ENCODE assay signal across 8 cellular contexts in the genomic region with DNA sequence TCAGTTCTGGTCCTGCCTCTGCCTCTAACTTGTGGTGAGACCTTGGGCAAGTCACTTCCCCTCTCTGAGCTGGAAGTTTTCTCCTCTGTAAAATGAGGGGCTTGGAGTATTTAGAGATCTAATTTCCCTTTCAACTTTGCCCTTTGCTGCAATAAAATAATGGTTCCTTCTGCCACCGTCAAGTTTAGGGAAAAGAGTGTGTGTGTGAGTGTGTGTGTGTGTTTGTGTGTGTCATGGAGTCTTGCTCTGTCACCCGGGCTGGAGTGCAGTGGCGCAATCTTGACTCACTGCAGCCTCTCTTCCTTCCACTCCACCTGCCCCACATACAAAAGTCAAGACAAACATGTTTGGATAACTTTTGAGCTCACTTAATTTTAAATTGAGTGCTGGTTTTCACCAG. TPM values are rescaled to one million over a fixed set of nuclear protein-coding genes. Genes with fewer than 3 reads are reported as not detected.
DNase-seq lines count a peak whose midpoint lies in the region; ATAC-seq and TF ChIP-seq lines count a peak whose summit lies in the region.

No MANE protein-coding gene starts in this region.

- H3K4me3 ChIP-seq in GM23338 (no peak overlapping the region), RWPE2 (ENCODE audit: severe bottlenecking) (no peak overlapping the region)

- 0 out of 2 replicates have a peak overlapping the region, but pooled peaks have one; percentile 3 for H3K27ac Mint-ChIP-seq in GM23338
- H3K27ac Mint-ChIP-seq in progenitor cell of endocrine pancreas: peak overlapping the region; percentile 60

- H3K4me1 Mint-ChIP-seq in GM23338 (peaks cover 73% of the 10 kb centered on the region), progenitor cell of endocrine pancreas (ENCODE audit: low read depth) (peaks cover 55% of the 10 kb centered on the region)

- no peaks in the 10 kb centered on the region for H3K9me3 Mint-ChIP-seq in GM23338
- no peaks in the 10 kb centered on the region for H3K9me3 Mint-ChIP-seq in progenitor cell of endocrine pancreas (ENCODE audit: low read depth)

- peaks cover 73% of the 10 kb centered on the region for H3K79me2 ChIP-seq in GM23338 (replicated peaks; ENCODE audit: insufficient read depth)

- peaks cover 14% of the 10 kb centered on the region for H3F3A ChIP-seq in GM23338 (replicated peaks; ENCODE audit: low read depth)

- peaks cover 4% of the 10 kb centered on the region; the same call in 1 of the 2 replicates for H4K20me1 ChIP-seq in GM23338 (replicated peaks; ENCODE audit: insufficient read depth)

- peaks cover 49% of the 10 kb centered on the region for H3K36me3 Mint-ChIP-seq in GM23338 (ENCODE audit: low read depth)
- no peaks in the 10 kb centered on the region for H3K36me3 Mint-ChIP-seq in progenitor cell of endocrine pancreas (ENCODE audit: insufficient read depth)

- peak overlapping the region; percentile 95 for H3K27ac ChIP-seq in GM23338 (ENCODE audit: low read depth)
- peak overlapping the region; percentile 98 for H3K27ac ChIP-seq in RWPE2 (ENCODE audit: poor library complexity, severe bottlenecking)

- H3K36me3 ChIP-seq in GM23338 (ENCODE audit: insufficient read depth): peaks cover 8% of the 10 kb centered on the region
- no peaks in the 10 kb centered on the region for H3K36me3 ChIP-seq in RWPE2 (ENCODE audit: low read depth)

- H3K4me2 ChIP-seq in GM23338: no peak overlapping the region

- no peak for TF ChIP-seq CTCF in GM23338 (conservative IDR thresholded peaks at IDR 0.05; ENCODE audit: low read depth in 2 of 2)
- TF ChIP-seq CTCF in RWPE2 (IDR thresholded peaks at IDR 0.05; ENCODE audit: poor library complexity, severe bottlenecking): no peak
- no peak for TF ChIP-seq CTCF in progenitor cell of endocrine pancreas (IDR thresholded peaks at IDR 0.05; ENCODE audit: unreplicated experiment)

- ATAC-seq in GM23338 (no peak), RWPE2 (ENCODE audit: low read depth) (no peak), GM21447 (IDR thresholded peaks at IDR 0.05; ENCODE audit: unreplicated experiment) (no peak), GM21786 (IDR thresholded peaks at IDR 0.05; ENCODE audit: unreplicated experiment) (no peak)

- H3K4me1 ChIP-seq in GM23338 (ENCODE audit: insufficient read depth) (peaks cover 66% of the 10 kb centered on the region), RWPE2 (ENCODE audit: insufficient read depth, poor library complexity, severe bottlenecking) (peaks cover 62% of the 10 kb centered on the region)

- DNase-seq in GM23338 (ENCODE audit: low spot score) (no peak), RWPE2 (ENCODE audit: low spot score) (no peak), glomerular visceral epithelial cell (ENCODE audit: extremely low spot score) (peak; percentile 62), progenitor cell of endocrine pancreas (ENCODE audit: low spot score, unreplicated experiment) (no peak), NCI-H2227 (lab: John Stamatoyannopoulos, UW; ENCODE audit: unreplicated experiment) (no peak), NCI-H2171 treated with DMSO at 0.1 percent for 48 hours (lab: John Stamatoyannopoulos, UW) (no peak)

- H3K27me3 Mint-ChIP-seq in GM23338 (ENCODE audit: insufficient read depth, low read depth, poor library complexity) (peaks cover 11% of the 10 kb centered on the region), progenitor cell of endocrine pancreas (no peaks in the 10 kb centered on the region)

- no peaks in the 10 kb centered on the region for H3K27me3 ChIP-seq in GM23338 (ENCODE audit: insufficient read depth)
- no peaks in the 10 kb centered on the region for H3K27me3 ChIP-seq in RWPE2 (ENCODE audit: insufficient read depth, poor library complexity, severe bottlenecking)

- H2AFZ ChIP-seq in GM23338: no peak overlapping the region

- no peaks in the 10 kb centered on the region for H3K9me3 ChIP-seq in RWPE2 (ENCODE audit: severe bottlenecking)

- no peaks in the 10 kb centered on the region for H3K9me2 ChIP-seq in GM23338 (ENCODE audit: insufficient read depth)

- no peak overlapping the region; the same call in 2 of the 3 replicates for H3K4me3 Mint-ChIP-seq in GM23338
- H3K4me3 Mint-ChIP-seq in progenitor cell of endocrine pancreas (ENCODE audit: low read depth): no peak overlapping the region

TF ChIP-seq in GM23338, 12 proteins besides CTCF, POLR2A, EP300 and RAD21 (continues in another document):
- TF ChIP-seq STAT1 (IDR thresholded peaks at IDR 0.05; ENCODE audit: unreplicated experiment): no peak
- TF ChIP-seq, protein P1, sequence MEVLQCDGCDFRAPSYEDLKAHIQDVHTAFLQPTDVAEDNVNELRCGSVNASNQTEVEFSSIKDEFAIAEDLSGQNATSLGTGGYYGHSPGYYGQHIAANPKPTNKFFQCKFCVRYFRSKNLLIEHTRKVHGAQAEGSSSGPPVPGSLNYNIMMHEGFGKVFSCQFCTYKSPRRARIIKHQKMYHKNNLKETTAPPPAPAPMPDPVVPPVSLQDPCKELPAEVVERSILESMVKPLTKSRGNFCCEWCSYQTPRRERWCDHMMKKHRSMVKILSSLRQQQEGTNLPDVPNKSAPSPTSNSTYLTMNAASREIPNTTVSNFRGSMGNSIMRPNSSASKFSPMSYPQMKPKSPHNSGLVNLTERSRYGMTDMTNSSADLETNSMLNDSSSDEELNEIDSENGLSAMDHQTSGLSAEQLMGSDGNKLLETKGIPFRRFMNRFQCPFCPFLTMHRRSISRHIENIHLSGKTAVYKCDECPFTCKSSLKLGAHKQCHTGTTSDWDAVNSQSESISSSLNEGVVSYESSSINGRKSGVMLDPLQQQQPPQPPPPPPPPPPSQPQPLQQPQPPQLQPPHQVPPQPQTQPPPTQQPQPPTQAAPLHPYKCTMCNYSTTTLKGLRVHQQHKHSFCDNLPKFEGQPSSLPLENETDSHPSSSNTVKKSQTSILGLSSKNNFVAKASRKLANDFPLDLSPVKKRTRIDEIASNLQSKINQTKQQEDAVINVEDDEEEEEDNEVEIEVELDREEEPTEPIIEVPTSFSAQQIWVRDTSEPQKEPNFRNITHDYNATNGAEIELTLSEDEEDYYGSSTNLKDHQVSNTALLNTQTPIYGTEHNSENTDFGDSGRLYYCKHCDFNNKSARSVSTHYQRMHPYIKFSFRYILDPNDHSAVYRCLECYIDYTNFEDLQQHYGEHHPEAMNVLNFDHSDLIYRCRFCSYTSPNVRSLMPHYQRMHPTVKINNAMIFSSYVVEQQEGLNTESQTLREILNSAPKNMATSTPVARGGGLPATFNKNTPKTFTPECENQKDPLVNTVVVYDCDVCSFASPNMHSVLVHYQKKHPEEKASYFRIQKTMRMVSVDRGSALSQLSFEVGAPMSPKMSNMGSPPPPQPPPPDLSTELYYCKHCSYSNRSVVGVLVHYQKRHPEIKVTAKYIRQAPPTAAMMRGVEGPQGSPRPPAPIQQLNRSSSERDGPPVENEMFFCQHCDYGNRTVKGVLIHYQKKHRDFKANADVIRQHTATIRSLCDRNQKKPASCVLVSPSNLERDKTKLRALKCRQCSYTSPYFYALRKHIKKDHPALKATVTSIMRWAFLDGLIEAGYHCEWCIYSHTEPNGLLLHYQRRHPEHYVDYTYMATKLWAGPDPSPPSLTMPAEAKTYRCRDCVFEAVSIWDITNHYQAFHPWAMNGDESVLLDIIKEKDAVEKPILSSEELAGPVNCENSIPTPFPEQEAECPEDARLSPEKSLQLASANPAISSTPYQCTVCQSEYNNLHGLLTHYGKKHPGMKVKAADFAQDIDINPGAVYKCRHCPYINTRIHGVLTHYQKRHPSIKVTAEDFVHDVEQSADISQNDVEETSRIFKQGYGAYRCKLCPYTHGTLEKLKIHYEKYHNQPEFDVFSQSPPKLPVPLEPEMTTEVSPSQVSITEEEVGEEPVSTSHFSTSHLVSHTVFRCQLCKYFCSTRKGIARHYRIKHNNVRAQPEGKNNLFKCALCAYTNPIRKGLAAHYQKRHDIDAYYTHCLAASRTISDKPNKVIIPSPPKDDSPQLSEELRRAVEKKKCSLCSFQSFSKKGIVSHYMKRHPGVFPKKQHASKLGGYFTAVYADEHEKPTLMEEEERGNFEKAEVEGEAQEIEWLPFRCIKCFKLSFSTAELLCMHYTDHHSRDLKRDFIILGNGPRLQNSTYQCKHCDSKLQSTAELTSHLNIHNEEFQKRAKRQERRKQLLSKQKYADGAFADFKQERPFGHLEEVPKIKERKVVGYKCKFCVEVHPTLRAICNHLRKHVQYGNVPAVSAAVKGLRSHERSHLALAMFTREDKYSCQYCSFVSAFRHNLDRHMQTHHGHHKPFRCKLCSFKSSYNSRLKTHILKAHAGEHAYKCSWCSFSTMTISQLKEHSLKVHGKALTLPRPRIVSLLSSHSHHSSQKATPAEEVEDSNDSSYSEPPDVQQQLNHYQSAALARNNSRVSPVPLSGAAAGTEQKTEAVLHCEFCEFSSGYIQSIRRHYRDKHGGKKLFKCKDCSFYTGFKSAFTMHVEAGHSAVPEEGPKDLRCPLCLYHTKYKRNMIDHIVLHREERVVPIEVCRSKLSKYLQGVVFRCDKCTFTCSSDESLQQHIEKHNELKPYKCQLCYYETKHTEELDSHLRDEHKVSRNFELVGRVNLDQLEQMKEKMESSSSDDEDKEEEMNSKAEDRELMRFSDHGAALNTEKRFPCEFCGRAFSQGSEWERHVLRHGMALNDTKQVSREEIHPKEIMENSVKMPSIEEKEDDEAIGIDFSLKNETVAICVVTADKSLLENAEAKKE (CRISPR knock-in tag; IDR thresholded peaks at IDR 0.05): no peak
- TF ChIP-seq POLR2AphosphoS5 (IDR thresholded peaks at IDR 0.05; ENCODE audit: low read depth): no peak
- no peak for TF ChIP-seq EZH2 (IDR thresholded peaks at IDR 0.05; ENCODE audit: low read depth, unreplicated experiment)

RNA-seq across cellular contexts. Expression of a gene that starts 39.2 kb away (rescaled TPM):
- total RNA-seq in GM23338 (2014; rRNA removed; shearing (Covaris generic)): 64.0 and 74.2 TPM in 2 replicates
- 43.7 and 46.0 TPM in 2 replicates for polyA plus RNA-seq in GM23338 (2016; fragmentation: Nextera tagmentation; extraction: Ambion mirVana)
- total RNA-seq in progenitor cell of endocrine pancreas: 19.5 and 19.7 TPM in 2 replicates
